In the genomic region with DNA sequence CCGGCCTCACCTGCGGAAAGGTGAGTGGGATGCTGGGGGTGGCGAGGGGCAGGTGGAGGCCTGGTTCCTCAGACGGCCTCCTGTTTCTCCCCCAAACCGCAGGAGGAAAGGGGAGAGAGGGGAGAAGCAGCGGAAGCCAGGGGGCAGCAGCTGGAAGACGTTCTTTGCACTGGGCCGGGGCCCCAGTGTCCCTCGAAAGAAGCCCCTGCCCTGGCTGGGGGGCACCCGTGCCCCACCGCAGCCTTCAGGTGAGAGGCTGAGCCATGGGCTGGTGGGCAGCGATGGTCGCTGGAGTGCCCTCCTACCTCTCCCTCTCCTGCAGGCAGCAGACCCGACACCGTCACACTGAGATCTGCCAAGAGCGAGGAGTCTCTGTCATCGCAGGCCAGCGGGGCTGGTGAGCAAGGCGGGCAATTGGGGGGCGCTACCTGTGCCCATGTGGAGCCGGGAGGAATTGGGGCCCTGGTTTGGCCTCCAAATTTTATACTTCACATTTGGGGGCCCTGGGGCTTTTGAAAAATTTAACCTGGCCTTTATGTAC, we compare ENCODE assay signal across 20 cellular contexts. TPM values are rescaled to one million over a fixed set of nuclear protein-coding genes. Genes with fewer than 3 reads are reported as not detected.
"Had no signal": no experiment of that assay in that cellular context is flagged by ENCODE, and none has a peak within 500 bp of the region (broad histone marks: within the 10 kb centered on the region; RNA-seq: fewer than 3 reads in every experiment).

No MANE protein-coding gene starts in this region.

- H3K9me3 ChIP-seq: colonic mucosa, heart right ventricle had no signal

- ATAC-seq: activated naive CD8-positive, alpha-beta T cell treated with anti-CD3 and anti-CD28 coated beads, Interleukin-2, amount 50 U/mL, for 24 hours; activated T-cell treated with anti-CD3 and anti-CD28 coated beads, Interleukin-2, amount 50 U/mL, for 4 hours; heart right ventricle; natural killer cell; stimulated activated naive B cell treated with anti-CD40 and anti-IgM and Interleukin-4, amounts not matched to agents 10 μg/mL and 1 μg/mL and 100 μg/mL, for 72 hours had no signal

- H3K36me3 ChIP-seq: colonic mucosa had no signal

- H3K9me3 Mint-ChIP-seq: activated CD4-positive, alpha-beta T cell treated with anti-CD3 and anti-CD28 coated beads, Interleukin-2, amount 10 ng/mL, durations not matched to agents 24 days and 14 days; activated naive CD4-positive, alpha-beta T cell treated with anti-CD3 and anti-CD28 coated beads, Interleukin-2, amount 10 ng/mL, durations not matched to agents 7 days and 5 days; activated naive CD8-positive, alpha-beta T cell treated with anti-CD3 and anti-CD28 coated beads, Interleukin-2, amount 50 U/mL, for 24 hours; activated T-cell treated with anti-CD3 and anti-CD28 coated beads, Interleukin-2, amount 50 U/mL, for 4 hours; central memory CD8-positive, alpha-beta T cell; immature natural killer cell; natural killer cell; stimulated activated naive B cell treated with anti-CD40 and anti-IgM and Interleukin-4, amounts not matched to agents 10 μg/mL and 1 μg/mL and 100 μg/mL, for 72 hours had no signal

- H3K27me3 ChIP-seq: colonic mucosa, heart right ventricle had no signal

- H3K27me3 Mint-ChIP-seq: activated CD4-positive, alpha-beta T cell treated with anti-CD3 and anti-CD28 coated beads, Interleukin-2, amount 10 ng/mL, durations not matched to agents 24 days and 14 days; activated naive CD4-positive, alpha-beta T cell treated with anti-CD3 and anti-CD28 coated beads, Interleukin-2, amount 10 ng/mL, durations not matched to agents 7 days and 5 days; activated naive CD8-positive, alpha-beta T cell treated with anti-CD3 and anti-CD28 coated beads, Interleukin-2, amount 50 U/mL, for 24 hours; central memory CD8-positive, alpha-beta T cell; stimulated activated naive B cell treated with anti-CD40 and anti-IgM and Interleukin-4, amounts not matched to agents 10 μg/mL and 1 μg/mL and 100 μg/mL, for 72 hours had no signal

- H3K4me3 Mint-ChIP-seq: activated CD4-positive, alpha-beta T cell treated with anti-CD3 and anti-CD28 coated beads, Interleukin-2, amount 10 ng/mL, durations not matched to agents 24 days and 14 days; activated naive CD4-positive, alpha-beta T cell treated with anti-CD3 and anti-CD28 coated beads, Interleukin-2, amount 10 ng/mL, durations not matched to agents 7 days and 5 days; activated naive CD8-positive, alpha-beta T cell treated with anti-CD3 and anti-CD28 coated beads, Interleukin-2, amount 50 U/mL, for 24 hours; activated T-cell treated with anti-CD3 and anti-CD28 coated beads, Interleukin-2, amount 50 U/mL, for 4 hours; central memory CD8-positive, alpha-beta T cell; immature natural killer cell; natural killer cell; stimulated activated naive B cell treated with anti-CD40 and anti-IgM and Interleukin-4, amounts not matched to agents 10 μg/mL and 1 μg/mL and 100 μg/mL, for 72 hours had no signal

- H3K27ac Mint-ChIP-seq: activated CD4-positive, alpha-beta T cell treated with anti-CD3 and anti-CD28 coated beads, Interleukin-2, amount 10 ng/mL, durations not matched to agents 24 days and 14 days; activated naive CD4-positive, alpha-beta T cell treated with anti-CD3 and anti-CD28 coated beads, Interleukin-2, amount 10 ng/mL, durations not matched to agents 7 days and 5 days; activated naive CD8-positive, alpha-beta T cell treated with anti-CD3 and anti-CD28 coated beads, Interleukin-2, amount 50 U/mL, for 24 hours; natural killer cell; stimulated activated naive B cell treated with anti-CD40 and anti-IgM and Interleukin-4, amounts not matched to agents 10 μg/mL and 1 μg/mL and 100 μg/mL, for 72 hours had no signal

- H3K27ac ChIP-seq: colonic mucosa, heart right ventricle had no signal

- H3K4me3 ChIP-seq: colonic mucosa, heart right ventricle had no signal

- H3K36me3 Mint-ChIP-seq: natural killer cell had no signal

- DNase-seq: activated CD4-positive, alpha-beta T cell treated with anti-CD3 and anti-CD28 coated beads, Interleukin-2, amount 10 ng/mL, durations not matched to agents 24 days and 14 days; activated CD8-positive, alpha-beta memory T cell treated with anti-CD3 and anti-CD28 coated beads, Interleukin-2, amount 50 U/mL, for 4 hours; activated effector memory CD4-positive, alpha-beta T cell treated with Interleukin-2 at 50 U/mL for 16 hours; activated naive CD4-positive, alpha-beta T cell treated with anti-CD3 and anti-CD28 coated beads, Interleukin-2, amount 10 ng/mL, durations not matched to agents 7 days and 5 days; activated naive CD8-positive, alpha-beta T cell treated with anti-CD3 and anti-CD28 coated beads, Interleukin-2, amount 50 U/mL, for 24 hours; activated T-cell treated with anti-CD3 and anti-CD28 coated beads, Interleukin-2, amount 50 U/mL, for 4 hours; aorta; colonic mucosa; erythroblast; heart right ventricle; immature natural killer cell; mesenchymal stem cell; natural killer cell; retina; stimulated activated naive B cell treated with anti-CD40 and anti-IgM and Interleukin-4, amounts not matched to agents 10 μg/mL and 1 μg/mL and 100 μg/mL, for 72 hours; T1000 had no signal

- H3K4me1 Mint-ChIP-seq: activated CD4-positive, alpha-beta T cell treated with anti-CD3 and anti-CD28 coated beads, Interleukin-2, amount 10 ng/mL, durations not matched to agents 24 days and 14 days; activated naive CD4-positive, alpha-beta T cell treated with anti-CD3 and anti-CD28 coated beads, Interleukin-2, amount 10 ng/mL, durations not matched to agents 7 days and 5 days; activated naive CD8-positive, alpha-beta T cell treated with anti-CD3 and anti-CD28 coated beads, Interleukin-2, amount 50 U/mL, for 24 hours had no signal

- H3K4me1 ChIP-seq: colonic mucosa, heart right ventricle had no signal

RNA-seq across cellular contexts. Expression of a gene that starts 27.5 kb away (rescaled TPM):
- total RNA-seq: activated CD4-positive, alpha-beta T cell treated with anti-CD3 and anti-CD28 coated beads, Interleukin-2, amount 10 ng/mL, durations not matched to agents 24 days and 14 days; activated T-cell treated with anti-CD3 and anti-CD28 coated beads, Interleukin-2, amount 50 U/mL, for 4 hours; aorta; colonic mucosa; frontal cortex; heart right ventricle; natural killer cell; T-helper 1 cell treated with Interleukin-12 subunit alpha and Interleukin-12 subunit beta and Interleukin-4 antibody, amounts not matched to agents 30 ng/mL and 1 ng/mL, for 36 hours; ureter had no signal
- polyA plus RNA-seq: aorta, heart right ventricle, immature natural killer cell had no signal

RNA-seq across cellular contexts. Expression of a gene that starts 28.3 kb away (rescaled TPM):
- total RNA-seq: natural killer cell; T-helper 1 cell treated with Interleukin-12 subunit alpha and Interleukin-12 subunit beta and Interleukin-4 antibody, amounts not matched to agents 30 ng/mL and 1 ng/mL, for 36 hours had no signal
- polyA plus RNA-seq: immature natural killer cell had no signal
